Comparison of ENCODE assay signal across 8 cellular contexts in genomic region chr6:111427341-111428116, GRCh38. TPM values are rescaled to one million over a fixed set of nuclear protein-coding genes. Genes with fewer than 3 reads are reported as not detected.
DNase-seq lines count a peak whose midpoint lies in the region; ATAC-seq lines count a peak whose summit lies in the region.

No MANE protein-coding gene starts in this region.

- peaks cover 29% of the 10 kb centered on the region for H3K36me3 Mint-ChIP-seq in activated CD8-positive, alpha-beta memory T cell treated with anti-CD3 and anti-CD28 coated beads, Interleukin-2, amount 10 ng/mL, durations not matched to agents 7 days and 5 days

- H3K27me3 ChIP-seq in stomach smooth muscle (ENCODE audit: control insufficient read depth in 1 of 2, insufficient read depth in 2 of 2, low read length in 2 of 2), result no peaks in the 10 kb centered on the region

- peak overlapping the region; percentile 54 for H3K27ac Mint-ChIP-seq in activated CD8-positive, alpha-beta memory T cell treated with anti-CD3 and anti-CD28 coated beads, Interleukin-2, amount 10 ng/mL, durations not matched to agents 7 days and 5 days

- H3K4me1 Mint-ChIP-seq in activated CD8-positive, alpha-beta memory T cell treated with anti-CD3 and anti-CD28 coated beads, Interleukin-2, amount 10 ng/mL, durations not matched to agents 7 days and 5 days, result peaks cover 36% of the 10 kb centered on the region

- peaks cover 2% of the 10 kb centered on the region for H3K9me3 Mint-ChIP-seq in activated CD8-positive, alpha-beta memory T cell treated with anti-CD3 and anti-CD28 coated beads, Interleukin-2, amount 10 ng/mL, durations not matched to agents 7 days and 5 days (ENCODE audit: low read depth)

- peaks cover 13% of the 10 kb centered on the region for H3K4me1 ChIP-seq in stomach smooth muscle (ENCODE audit: control insufficient read depth, insufficient read depth, low read length)

- H3K9ac ChIP-seq in stomach smooth muscle (ENCODE audit: low read length in 2 of 2), result no peak overlapping the region

- no peak overlapping the region for H3K4me3 ChIP-seq in stomach smooth muscle (ENCODE audit: low read length in 2 of 2)

- CTCF ChIA-PET in activated CD8-positive, alpha-beta memory T cell treated with anti-CD3 and anti-CD28 coated beads, Interleukin-2, amount 10 ng/mL, durations not matched to agents 7 days and 5 days (lab: Charles Lee), result interaction anchor here (1.4 kb wide), 1 partner anchor 169 kb away, joined by 3 read pairs; a partner anchor contains a TSS

- no peaks in the 10 kb centered on the region for H3K27me3 Mint-ChIP-seq in activated CD8-positive, alpha-beta memory T cell treated with anti-CD3 and anti-CD28 coated beads, Interleukin-2, amount 10 ng/mL, durations not matched to agents 7 days and 5 days

- H3K27ac ChIP-seq in stomach smooth muscle (ENCODE audit: low read length), result peak overlapping the region; percentile 38

- peak overlapping the region; percentile 55 for H3K4me3 Mint-ChIP-seq in activated CD8-positive, alpha-beta memory T cell treated with anti-CD3 and anti-CD28 coated beads, Interleukin-2, amount 10 ng/mL, durations not matched to agents 7 days and 5 days

- peak; percentile 69 for DNase-seq in activated CD8-positive, alpha-beta memory T cell treated with anti-CD3 and anti-CD28 coated beads, Interleukin-2, amount 10 ng/mL, durations not matched to agents 7 days and 5 days
- no peak for DNase-seq in activated CD8-positive, alpha-beta memory T cell treated with anti-CD3 and anti-CD28 coated beads for 24 hours
- peak; percentile 53 for DNase-seq in RPMI8226
- DNase-seq in dermis microvascular lymphatic vessel endothelial cell (ENCODE audit: low read depth in 2 of 2), result peak; percentile 47 to 91
- DNase-seq in C1 segment of cervical spinal cord (lab: John Stamatoyannopoulos, UW), result no peak

- no peaks in the 10 kb centered on the region for H3K9me3 ChIP-seq in stomach smooth muscle (ENCODE audit: control insufficient read depth in 2 of 2, low read length in 2 of 2)

- H3K36me3 ChIP-seq in stomach smooth muscle (ENCODE audit: control insufficient read depth in 2 of 2, insufficient read depth in 2 of 2, low read length in 2 of 2), result no peaks in the 10 kb centered on the region

- peak; percentile 93 for ATAC-seq in activated CD8-positive, alpha-beta memory T cell treated with anti-CD3 and anti-CD28 coated beads, Interleukin-2, amount 10 ng/mL, durations not matched to agents 7 days and 5 days
- ATAC-seq in HG02938 (IDR thresholded peaks at IDR 0.05; ENCODE audit: unreplicated experiment) (peak; percentile 82), GM19023 (IDR thresholded peaks at IDR 0.05; ENCODE audit: unreplicated experiment) (no peak)

RNA-seq across cellular contexts. Expression of gene REV3L, which starts 55.5 kb away (rescaled TPM):
- 10 to 100 TPM; 23.7 to 24.3 TPM for total RNA-seq in activated CD8-positive, alpha-beta memory T cell treated with anti-CD3 and anti-CD28 coated beads, Interleukin-2, amount 10 ng/mL, durations not matched to agents 7 days and 5 days
- total RNA-seq in dermis microvascular lymphatic vessel endothelial cell, result 15.8 and 21.9 TPM in 2 replicates

Comparison
In these comparisons a context has a peak if more than half of its experiments do, and no peak if none do; other contexts are left out.
1. DNase-seq: peak in activated CD8-positive, alpha-beta memory T cell treated with anti-CD3 and anti-CD28 coated beads, Interleukin-2, amount 10 ng/mL, durations not matched to agents 7 days and 5 days (single experiment), RPMI8226 (single experiment) and dermis microvascular lymphatic vessel endothelial cell (2 of 2); none in activated CD8-positive, alpha-beta memory T cell treated with anti-CD3 and anti-CD28 coated beads for 24 hours (single experiment) and C1 segment of cervical spinal cord (0 of 14).